Comparison of ENCODE assay signal across 1 cellular context in the genomic region with DNA sequence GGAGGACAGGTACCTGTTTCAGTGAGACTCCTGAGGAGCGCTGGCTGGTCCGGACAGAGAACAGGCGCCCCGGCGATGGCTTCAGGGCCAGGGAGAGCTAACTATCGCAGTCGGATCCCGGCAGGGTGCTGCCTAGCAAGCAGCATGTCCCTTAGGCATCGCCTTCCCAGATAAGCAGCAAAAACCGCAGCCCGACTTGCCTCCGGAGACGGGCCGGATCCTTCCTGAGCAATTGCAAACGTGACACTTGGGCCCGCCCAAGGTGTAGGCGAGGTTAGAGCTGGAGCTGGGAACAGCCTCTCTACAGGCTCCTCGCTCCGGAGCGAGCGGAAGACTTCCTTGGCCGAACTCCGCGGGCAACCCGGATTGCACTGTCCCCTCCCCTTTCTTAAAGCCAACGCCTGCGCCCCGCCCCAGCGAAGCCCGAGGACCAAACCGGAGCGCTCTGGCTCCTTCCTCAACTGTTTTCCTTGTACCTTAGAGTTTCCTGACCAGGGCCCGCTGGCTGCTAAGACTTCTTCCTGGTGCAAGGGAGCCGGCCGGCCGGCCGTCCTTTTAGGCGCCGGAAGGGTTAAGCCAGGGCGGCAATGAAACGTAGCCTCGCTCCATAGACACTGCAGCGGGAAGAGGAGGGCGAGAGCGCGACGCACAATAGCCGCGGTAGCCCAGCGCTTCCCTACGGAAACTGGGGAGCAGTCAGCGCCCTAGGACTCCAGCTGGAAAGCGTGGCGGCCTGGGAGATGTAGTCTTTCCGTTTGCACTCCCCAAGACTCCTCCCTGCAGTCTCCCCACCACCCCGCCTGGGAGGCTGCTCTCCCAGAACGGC.
A peak's percentile ranks its signal among the peaks of the same experiment; 100 is the strongest.
TF ChIP-seq lines count a peak whose summit lies in the region.

A gene with protein sequence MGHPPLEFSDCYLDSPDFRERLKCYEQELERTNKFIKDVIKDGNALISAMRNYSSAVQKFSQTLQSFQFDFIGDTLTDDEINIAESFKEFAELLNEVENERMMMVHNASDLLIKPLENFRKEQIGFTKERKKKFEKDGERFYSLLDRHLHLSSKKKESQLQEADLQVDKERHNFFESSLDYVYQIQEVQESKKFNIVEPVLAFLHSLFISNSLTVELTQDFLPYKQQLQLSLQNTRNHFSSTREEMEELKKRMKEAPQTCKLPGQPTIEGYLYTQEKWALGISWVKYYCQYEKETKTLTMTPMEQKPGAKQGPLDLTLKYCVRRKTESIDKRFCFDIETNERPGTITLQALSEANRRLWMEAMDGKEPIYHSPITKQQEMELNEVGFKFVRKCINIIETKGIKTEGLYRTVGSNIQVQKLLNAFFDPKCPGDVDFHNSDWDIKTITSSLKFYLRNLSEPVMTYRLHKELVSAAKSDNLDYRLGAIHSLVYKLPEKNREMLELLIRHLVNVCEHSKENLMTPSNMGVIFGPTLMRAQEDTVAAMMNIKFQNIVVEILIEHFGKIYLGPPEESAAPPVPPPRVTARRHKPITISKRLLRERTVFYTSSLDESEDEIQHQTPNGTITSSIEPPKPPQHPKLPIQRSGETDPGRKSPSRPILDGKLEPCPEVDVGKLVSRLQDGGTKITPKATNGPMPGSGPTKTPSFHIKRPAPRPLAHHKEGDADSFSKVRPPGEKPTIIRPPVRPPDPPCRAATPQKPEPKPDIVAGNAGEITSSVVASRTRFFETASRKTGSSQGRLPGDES (minus strand): TSS at position 341 of the 826 bp plus-strand sequence. CDS start 475 bp downstream, outside the sequence.

TF ChIP-seq in K562, 482 proteins besides CTCF, POLR2A, EP300 and RAD21 (continued from another document):
- TF ChIP-seq, protein P1, sequence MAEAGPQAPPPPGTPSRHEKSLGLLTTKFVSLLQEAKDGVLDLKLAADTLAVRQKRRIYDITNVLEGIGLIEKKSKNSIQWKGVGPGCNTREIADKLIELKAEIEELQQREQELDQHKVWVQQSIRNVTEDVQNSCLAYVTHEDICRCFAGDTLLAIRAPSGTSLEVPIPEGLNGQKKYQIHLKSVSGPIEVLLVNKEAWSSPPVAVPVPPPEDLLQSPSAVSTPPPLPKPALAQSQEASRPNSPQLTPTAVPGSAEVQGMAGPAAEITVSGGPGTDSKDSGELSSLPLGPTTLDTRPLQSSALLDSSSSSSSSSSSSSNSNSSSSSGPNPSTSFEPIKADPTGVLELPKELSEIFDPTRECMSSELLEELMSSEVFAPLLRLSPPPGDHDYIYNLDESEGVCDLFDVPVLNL (CRISPR knock-in tag; IDR thresholded peaks at IDR 0.05; ENCODE audit: low read depth): no peak
- TF ChIP-seq IRF1 (CRISPR knock-in tag; IDR thresholded peaks at IDR 0.05; ENCODE audit: borderline replicate concordance) (no peak), C11orf30 (IDR thresholded peaks at IDR 0.05; ENCODE audit: low read depth) (no peak), RBFOX2 (IDR thresholded peaks at IDR 0.05; ENCODE audit: low read depth, low read length) (peak; percentile 75), BCL6 (CRISPR knock-in tag; IDR thresholded peaks at IDR 0.05) (no peak), NFE2 (IDR thresholded peaks at IDR 0.05; ENCODE audit: low read depth) (no peak), ATF1 (CRISPR knock-in tag; IDR thresholded peaks at IDR 0.05) (no peak), ATF1 (tag; IDR thresholded peaks at IDR 0.05) (no peak), ZNF347 (CRISPR knock-in tag; IDR thresholded peaks at IDR 0.05; ENCODE audit: low read depth) (no peak), TEAD4 (IDR thresholded peaks at IDR 0.05; ENCODE audit: low read length) (peak; percentile 53), TEAD4 (CRISPR knock-in tag; IDR thresholded peaks at IDR 0.05; ENCODE audit: borderline replicate concordance) (no peak), ZNF212 (CRISPR knock-in tag; IDR thresholded peaks at IDR 0.05) (no peak), NRF1 (conservative IDR thresholded peaks at IDR 0.05 in 1 of 2, IDR thresholded peaks at IDR 0.05 in 1 of 2) (peak; percentile 69 to 77; a peak in 3 of 4 replicates), ZNF143 (CRISPR knock-in tag; IDR thresholded peaks at IDR 0.05) (peak; percentile 69), ZNF717 (CRISPR knock-in tag; IDR thresholded peaks at IDR 0.05) (no peak), PATZ1 (CRISPR knock-in tag; IDR thresholded peaks at IDR 0.05; ENCODE audit: borderline replicate concordance) (no peak), ARNT (IDR thresholded peaks at IDR 0.05) (no peak), SMAD4 (CRISPR knock-in tag; conservative IDR thresholded peaks at IDR 0.05) (0 out of 2 replicates have a peak, but pooled peaks have one; percentile 33), MECOM (CRISPR knock-in tag; IDR thresholded peaks at IDR 0.05) (no peak), CTBP1 (IDR thresholded peaks at IDR 0.05; ENCODE audit: borderline replicate concordance) (peak; percentile 63; the same call in 1 of the 2 replicates), RNF219 (CRISPR knock-in tag; IDR thresholded peaks at IDR 0.05) (no peak), ZNF384 (IDR thresholded peaks at IDR 0.05; ENCODE audit: low read depth, low read length) (no peak)
- TF ChIP-seq, protein P2, sequence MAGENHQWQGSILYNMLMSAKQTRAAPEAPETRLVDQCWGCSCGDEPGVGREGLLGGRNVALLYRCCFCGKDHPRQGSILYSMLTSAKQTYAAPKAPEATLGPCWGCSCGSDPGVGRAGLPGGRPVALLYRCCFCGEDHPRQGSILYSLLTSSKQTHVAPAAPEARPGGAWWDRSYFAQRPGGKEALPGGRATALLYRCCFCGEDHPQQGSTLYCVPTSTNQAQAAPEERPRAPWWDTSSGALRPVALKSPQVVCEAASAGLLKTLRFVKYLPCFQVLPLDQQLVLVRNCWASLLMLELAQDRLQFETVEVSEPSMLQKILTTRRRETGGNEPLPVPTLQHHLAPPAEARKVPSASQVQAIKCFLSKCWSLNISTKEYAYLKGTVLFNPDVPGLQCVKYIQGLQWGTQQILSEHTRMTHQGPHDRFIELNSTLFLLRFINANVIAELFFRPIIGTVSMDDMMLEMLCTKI (IDR thresholded peaks at IDR 0.05; ENCODE audit: partially characterized antibody): no peak
TF ChIP-seq in K562: peak in this region for 45.
